Comparison of ENCODE assay signal across 8 cellular contexts in the genomic region with DNA sequence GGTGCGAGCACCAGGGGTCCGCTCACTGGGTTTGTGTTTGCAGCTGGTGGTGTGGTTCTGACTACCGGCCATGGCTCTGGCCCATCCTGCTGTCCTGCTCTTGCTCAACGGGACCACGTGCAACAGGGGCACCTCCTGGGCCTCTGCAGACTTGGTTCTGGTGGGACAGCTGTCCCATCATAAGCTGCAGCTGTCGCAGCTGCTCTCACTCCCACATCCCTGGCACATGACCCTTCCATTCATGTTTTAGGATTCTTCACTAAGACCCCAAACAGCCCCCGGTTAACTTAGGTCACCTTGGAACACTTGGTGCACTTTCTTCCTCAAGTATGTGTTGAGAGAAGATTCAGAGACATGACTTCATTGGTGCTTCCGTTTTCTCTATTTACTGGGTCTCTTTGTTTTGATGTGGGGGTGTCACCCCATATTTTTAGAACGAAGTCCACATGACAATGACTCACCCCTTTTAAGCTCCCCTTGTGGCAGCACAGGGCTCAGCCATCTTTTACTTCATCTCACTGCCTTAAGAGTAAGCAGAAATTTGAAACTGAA.
DNase-seq lines count a peak whose midpoint lies in the region; ATAC-seq and TF ChIP-seq lines count a peak whose summit lies in the region.

No MANE protein-coding gene starts in this region.

- no peak overlapping the region for H3K9ac ChIP-seq in endodermal cell (ENCODE audit: extremely low read depth, low read length, poor library complexity, severe bottlenecking)

- peak; percentile 48 for DNase-seq in activated CD8-positive, alpha-beta memory T cell treated with anti-CD3 and anti-CD28 coated beads, Interleukin-2, amount 10 ng/mL, durations not matched to agents 7 days and 5 days
- no peak for DNase-seq in activated CD8-positive, alpha-beta memory T cell treated with anti-CD3 and anti-CD28 coated beads, Interleukin-2, amount 50 U/mL, for 48 hours
- DNase-seq in endodermal cell: no peak
- DNase-seq in tibial artery: no peak
- DNase-seq in central memory CD4-positive, alpha-beta T cell: no peak
- DNase-seq in NCI-H446 (lab: John Stamatoyannopoulos, UW): no peak

- H3K36me3 ChIP-seq in endodermal cell (ENCODE audit: control insufficient read depth, insufficient read depth, low read length): no peaks in the 10 kb centered on the region
- H3K36me3 ChIP-seq in tibial artery: no peaks in the 10 kb centered on the region

- CTCF ChIA-PET in activated CD8-positive, alpha-beta memory T cell treated with anti-CD3 and anti-CD28 coated beads, Interleukin-2, amount 10 ng/mL, durations not matched to agents 7 days and 5 days (lab: Charles Lee): interaction anchor here (0.8 to 3.9 kb wide), 5 partner anchors 10 to 102 kb away, joined by 3 to 14 read pairs (median 3); no protein-coding TSS in a partner anchor

- no peaks in the 10 kb centered on the region for H3K36me3 Mint-ChIP-seq in activated CD8-positive, alpha-beta memory T cell treated with anti-CD3 and anti-CD28 coated beads, Interleukin-2, amount 10 ng/mL, durations not matched to agents 7 days and 5 days
- H3K36me3 Mint-ChIP-seq in endodermal cell (ENCODE audit: low read depth): no peaks in the 10 kb centered on the region

- H3K9me3 ChIP-seq in endodermal cell (ENCODE audit: control insufficient read depth, low read length) (peaks cover 8% of the 10 kb centered on the region), tibial artery (no peaks in the 10 kb centered on the region)

- WGBS in endodermal cell (ENCODE audit: insufficient coverage in 1 of 2, insufficient read length in 1 of 2), 2 experiments: 95% methylated on average over 7 to 9 of the region's 9 CpGs

- H3K27ac Mint-ChIP-seq in activated CD8-positive, alpha-beta memory T cell treated with anti-CD3 and anti-CD28 coated beads, Interleukin-2, amount 10 ng/mL, durations not matched to agents 7 days and 5 days: peak overlapping the region; percentile 41
- H3K27ac Mint-ChIP-seq in endodermal cell: no peak overlapping the region

- H3K4me3 Mint-ChIP-seq in activated CD8-positive, alpha-beta memory T cell treated with anti-CD3 and anti-CD28 coated beads, Interleukin-2, amount 10 ng/mL, durations not matched to agents 7 days and 5 days: no peak overlapping the region
- H3K4me3 Mint-ChIP-seq in endodermal cell: no peak overlapping the region

- peak; percentile 33 for TF ChIP-seq CTCF in endodermal cell (conservative IDR thresholded peaks at IDR 0.05)
- TF ChIP-seq CTCF in tibial artery (IDR thresholded peaks at IDR 0.05): peak; percentile 17 to 40

- intact Hi-C loops in tibial artery (cut with DNase I; ENCODE audit: low total_unique reads): loop anchor here (5.0 kb wide), 1 partner anchor 841 kb away; no protein-coding TSS in a partner anchor

- H3K4me1 ChIP-seq in endodermal cell (ENCODE audit: control insufficient read depth, insufficient read depth, low read length) (no peaks in the 10 kb centered on the region), tibial artery (peaks cover 0 to 13% (median 3%) of the 10 kb centered on the region in 4 donors)

- no peaks in the 10 kb centered on the region for H3K9me3 Mint-ChIP-seq in activated CD8-positive, alpha-beta memory T cell treated with anti-CD3 and anti-CD28 coated beads, Interleukin-2, amount 10 ng/mL, durations not matched to agents 7 days and 5 days (ENCODE audit: low read depth)
- peaks cover 29% of the 10 kb centered on the region for H3K9me3 Mint-ChIP-seq in endodermal cell

- H3K27ac ChIP-seq in endodermal cell (ENCODE audit: low read depth, low read length) (no peak overlapping the region), tibial artery (peak overlapping the region; percentile 32 to 47)

- peaks cover 8% of the 10 kb centered on the region for H3K27me3 Mint-ChIP-seq in activated CD8-positive, alpha-beta memory T cell treated with anti-CD3 and anti-CD28 coated beads, Interleukin-2, amount 10 ng/mL, durations not matched to agents 7 days and 5 days
- H3K27me3 Mint-ChIP-seq in endodermal cell (ENCODE audit: insufficient read depth): no peaks in the 10 kb centered on the region

- H3K27me3 ChIP-seq in endodermal cell (ENCODE audit: control insufficient read depth, insufficient read depth, low read length, poor library complexity, severe bottlenecking) (no peaks in the 10 kb centered on the region), tibial artery (no peaks in the 10 kb centered on the region)

- peaks cover 12% of the 10 kb centered on the region for H3K4me1 Mint-ChIP-seq in activated CD8-positive, alpha-beta memory T cell treated with anti-CD3 and anti-CD28 coated beads, Interleukin-2, amount 10 ng/mL, durations not matched to agents 7 days and 5 days
- H3K4me1 Mint-ChIP-seq in endodermal cell: no peaks in the 10 kb centered on the region

- H3K4me3 ChIP-seq in endodermal cell (ENCODE audit: low read length) (no peak overlapping the region), tibial artery (no peak overlapping the region)

- ATAC-seq in activated CD8-positive, alpha-beta memory T cell treated with anti-CD3 and anti-CD28 coated beads, Interleukin-2, amount 10 ng/mL, durations not matched to agents 7 days and 5 days: peak; percentile 72
- ATAC-seq in HG03460 (IDR thresholded peaks at IDR 0.05; ENCODE audit: unreplicated experiment) (peak; percentile 62), HG03571 (IDR thresholded peaks at IDR 0.05; ENCODE audit: unreplicated experiment) (no peak)
